Comparison of ENCODE assay signal across 10 cellular contexts in genomic region chr12:54000105-54000773, GRCh38. TPM values are rescaled to one million over a fixed set of nuclear protein-coding genes. Genes with fewer than 3 reads are reported as not detected.
A peak's percentile ranks its signal among the peaks of the same experiment; 100 is the strongest.
DNase-seq lines count a peak whose midpoint lies in the region; ATAC-seq, FAIRE-seq and TF ChIP-seq lines count a peak whose summit lies in the region.
"Had no signal": no experiment of that assay in that cellular context is flagged by ENCODE, and none has a peak within 500 bp of the region (broad histone marks: within the 10 kb centered on the region; RNA-seq: fewer than 3 reads in every experiment).

Gene HOXC9, plus strand, starts transcription at chr12:54000161. Its CDS starts 28 bp downstream, at chr12:54000189.

- no peak within 1 kb of the TSS for H3K4me3 Mint-ChIP-seq in T-helper 1 cell treated with Interleukin-12 subunit alpha and Interleukin-12 subunit beta and Interleukin-4 antibody, amounts not matched to agents 30 μg/mL and 1 μg/mL, for 36 hours
- peak within 1 kb of the TSS in 2 of 3 donors; percentile 47 to 64 for H3K4me3 Mint-ChIP-seq in T-cell

- peaks cover 1% of the 10 kb centered on the region for H3K36me3 Mint-ChIP-seq in T-helper 1 cell treated with Interleukin-12 subunit alpha and Interleukin-12 subunit beta and Interleukin-4 antibody, amounts not matched to agents 30 μg/mL and 1 μg/mL, for 36 hours (ENCODE audit: low read depth)
- H3K36me3 Mint-ChIP-seq in T-cell, result no peaks in the 10 kb centered on the region

- no peak for TF ChIP-seq POLR2A in stomach (IDR thresholded peaks at IDR 0.05)

- under 1% methylated on average over 54 of the region's 73 CpGs for WGBS in hepatocyte (ENCODE audit: low lambda C conversion rate, missing lambda C conversion rate)
- WGBS in stomach, 5 donors, result 2 to 12% (median 4%) methylated on average over 59 to 73 of the region's 73 CpGs

- peak within 1 kb of the TSS; percentile 84 for H2AFZ ChIP-seq in hepatocyte

- peaks cover 17% of the 10 kb centered on the region for H3K4me1 ChIP-seq in hepatocyte (ENCODE audit: insufficient read depth)
- peaks cover 20 to 41% (median 38%) of the 10 kb centered on the region in 4 donors for H3K4me1 ChIP-seq in stomach

- POLR2A ChIA-PET in T-cell (lab: Charles Lee), result no interaction called here

- H3K27me3 Mint-ChIP-seq in T-helper 1 cell treated with Interleukin-12 subunit alpha and Interleukin-12 subunit beta and Interleukin-4 antibody, amounts not matched to agents 30 μg/mL and 1 μg/mL, for 36 hours (ENCODE audit: low read depth), result peaks cover 96% of the 10 kb centered on the region
- peaks cover 76 to 92% of the 10 kb centered on the region in 2 donors for H3K27me3 Mint-ChIP-seq in T-cell

- TF ChIP-seq EP300 in stomach (IDR thresholded peaks at IDR 0.05), result no peak

- H3K9me3 ChIP-seq in hepatocyte (ENCODE audit: low read depth) (no peaks in the 10 kb centered on the region), stomach (no peaks in the 10 kb centered on the region)

- no peak for TF ChIP-seq CTCF in hepatocyte (IDR thresholded peaks at IDR 0.05; ENCODE audit: poor library complexity)
- TF ChIP-seq CTCF in stomach (IDR thresholded peaks at IDR 0.05), result no peak

- no peaks in the 10 kb centered on the region for H3K9me2 ChIP-seq in hepatocyte (replicated peaks; ENCODE audit: insufficient read depth)

- FAIRE-seq in frontal cortex (lab: Jason Lieb, UNC), result no peak

- peak within 1 kb of the TSS; percentile 20 for H3K27ac Mint-ChIP-seq in T-helper 1 cell treated with Interleukin-12 subunit alpha and Interleukin-12 subunit beta and Interleukin-4 antibody, amounts not matched to agents 30 μg/mL and 1 μg/mL, for 36 hours
- H3K27ac Mint-ChIP-seq in T-cell, result no peak within 1 kb of the TSS

- H3K4me2 ChIP-seq in hepatocyte, result peak within 1 kb of the TSS; percentile 90

- intact Hi-C loops in stomach (cut with DNase I; ENCODE audit: low total_unique reads), result no loop called here

- ATAC-seq in T-cell (replicated peaks in 1 of 4), result no peak

- no peaks in the 10 kb centered on the region for H4K20me1 ChIP-seq in hepatocyte (ENCODE audit: insufficient read depth, poor library complexity, severe bottlenecking)

- DNase-seq in T-helper 1 cell, result no peak
- no peak for DNase-seq in T-cell
- no peak for DNase-seq in hepatocyte (ENCODE audit: low spot score)
- no peak for DNase-seq in stomach
- no peak for DNase-seq in frontal cortex (ENCODE audit: low spot score in 2 of 2)
- no peak for DNase-seq in AG08395 (ENCODE audit: low spot score)
- DNase-seq in NCI-H2081 treated with DMSO at 0.1 percent for 48 hours (lab: John Stamatoyannopoulos, UW), result no peak
- DNase-seq: activated CD8-positive, alpha-beta memory T cell treated with anti-CD3 and anti-CD28 coated beads, Interleukin-2, amount 50 U/mL, for 48 hours had no signal

- no peaks in the 10 kb centered on the region for H3K9me3 Mint-ChIP-seq in T-helper 1 cell treated with Interleukin-12 subunit alpha and Interleukin-12 subunit beta and Interleukin-4 antibody, amounts not matched to agents 30 μg/mL and 1 μg/mL, for 36 hours
- no peaks in the 10 kb centered on the region for H3K9me3 Mint-ChIP-seq in T-cell

- peak within 1 kb of the TSS; percentile 46 for H3K4me3 ChIP-seq in hepatocyte
- peak within 1 kb of the TSS; percentile 9 to 39 (median 22) for H3K4me3 ChIP-seq in stomach

- CTCF ChIA-PET in T-cell (lab: Charles Lee), result interaction anchor here (0.6 to 1.4 kb wide), 5 partner anchors 9 to 207 kb away, joined by 3 to 9 read pairs (median 5); partner anchors contain the start of gene HOXC8 (in 2 of the 2)

- H3K27ac ChIP-seq in hepatocyte (no peak within 1 kb of the TSS), stomach (no peak within 1 kb of the TSS)

- H3K4me1 Mint-ChIP-seq in T-helper 1 cell treated with Interleukin-12 subunit alpha and Interleukin-12 subunit beta and Interleukin-4 antibody, amounts not matched to agents 30 μg/mL and 1 μg/mL, for 36 hours (ENCODE audit: low read depth), result peaks cover 8% of the 10 kb centered on the region
- H3K4me1 Mint-ChIP-seq in T-cell, result peaks cover 19 to 31% (median 20%) of the 10 kb centered on the region in 3 donors

- H3K27me3 ChIP-seq in hepatocyte, result peaks cover 98% of the 10 kb centered on the region
- peaks cover 65 to 100% (median 100%) of the 10 kb centered on the region in 3 donors for H3K27me3 ChIP-seq in stomach

- H3K79me2 ChIP-seq in hepatocyte, result no peaks in the 10 kb centered on the region

- no peaks in the 10 kb centered on the region for H3K36me3 ChIP-seq in hepatocyte (replicated peaks; ENCODE audit: insufficient read depth, low read depth)
- no peaks in the 10 kb centered on the region for H3K36me3 ChIP-seq in stomach

RNA-seq across cellular contexts. Expression of gene HOXC9, which starts in this region (rescaled TPM):
- total RNA-seq in T-cell (not detected), hepatocyte (0.10 and 0.60 TPM in 2 replicates), stomach (not detected), frontal cortex (not detected)
- polyA plus RNA-seq in hepatocyte (2.7 and 4.1 TPM in 2 replicates), stomach (under 1 TPM in 1 of 3 donors, not detected in 2; 0.08 TPM)
- total RNA-seq: pulmonary artery endothelial cell had no signal
